Comparison of ENCODE assay signal across 8 cellular contexts in the genomic region with DNA sequence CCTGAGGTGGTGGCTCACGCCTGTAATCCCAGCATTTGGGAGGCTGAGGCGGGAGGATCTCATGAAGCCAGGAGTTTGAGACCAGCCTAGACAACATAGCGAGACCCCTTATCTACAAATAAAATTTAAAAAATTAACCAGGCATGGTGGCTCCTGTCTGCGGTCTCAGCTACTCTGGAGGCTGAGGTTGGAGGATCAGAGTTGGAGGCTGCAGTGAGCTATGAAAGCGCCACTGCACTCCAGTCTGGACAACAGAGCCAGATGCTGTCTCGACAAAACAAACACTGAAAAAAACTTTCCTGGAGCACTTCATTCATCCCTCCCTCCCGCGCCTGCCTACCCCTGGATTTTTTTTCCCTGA. TPM values are rescaled to one million over a fixed set of nuclear protein-coding genes. Genes with fewer than 3 reads are reported as not detected.
DNase-seq lines count a peak whose midpoint lies in the region; ATAC-seq and TF ChIP-seq lines count a peak whose summit lies in the region.

No MANE protein-coding gene starts in this region.

- WGBS in esophagus squamous epithelium, 2 donors = 45 to 47% methylated on average over 8 of the region's 8 CpGs

- H3K4me3 ChIP-seq in H7 (ENCODE audit: insufficient read depth, low read depth, low read length) (peak overlapping the region; percentile 85), Panc1 (ENCODE audit: low read depth in 2 of 2, low read length in 2 of 2) (peak overlapping the region; percentile 59 to 77), esophagus squamous epithelium (peak overlapping the region in 3 of 4 donors; percentile 82 to 93 (median 89)), gastrocnemius medialis (peak overlapping the region; percentile 68 to 94 (median 79))

- CTCF ChIA-PET in Panc1 (lab: Charles Lee) = interaction anchor here (0.7 kb wide), 1 partner anchor 62 kb away, joined by 3 read pairs; no protein-coding TSS in a partner anchor

- TF ChIP-seq CTCF in Panc1 (IDR thresholded peaks at IDR 0.05) (no peak), esophagus squamous epithelium (IDR thresholded peaks at IDR 0.05) (no peak), gastrocnemius medialis (IDR thresholded peaks at IDR 0.05 in 4 of 5, conservative IDR thresholded peaks at IDR 0.05 in 1 of 5) (no peak)

- ATAC-seq in Panc1 (no peak), gastrocnemius medialis (no peak), HG03432 (IDR thresholded peaks at IDR 0.05; ENCODE audit: unreplicated experiment) (no peak)

- no peaks in the 10 kb centered on the region for H3K9me3 ChIP-seq in Panc1 (ENCODE audit: control insufficient read depth, insufficient read depth, low read depth, low read length)
- no peaks in the 10 kb centered on the region for H3K9me3 ChIP-seq in esophagus squamous epithelium
- H3K9me3 ChIP-seq in gastrocnemius medialis = no peaks in the 10 kb centered on the region

- intact Hi-C loops in Panc1 (cut with micrococcal nuclease; ENCODE audit: unreplicated experiment) = no loop called here
- intact Hi-C loops in esophagus squamous epithelium (cut with DNase I) = no loop called here
- intact Hi-C loops in gastrocnemius medialis (cut with DNase I; ENCODE audit: low total_unique reads) = loop anchor here (1.0 kb wide), 1 partner anchor 23 kb away; a partner anchor contains a TSS

- peaks cover 6% of the 10 kb centered on the region for H3K36me3 ChIP-seq in H7 (replicated peaks; ENCODE audit: control insufficient read depth, insufficient read depth, low read length)
- H3K36me3 ChIP-seq in Panc1 (ENCODE audit: control insufficient read depth, insufficient read depth, low read length) = no peaks in the 10 kb centered on the region; the same call in 1 of the 2 replicates
- peaks cover 0 to 28% (median 10%) of the 10 kb centered on the region in 3 donors for H3K36me3 ChIP-seq in esophagus squamous epithelium
- peaks cover 0 to 23% of the 10 kb centered on the region in 2 donors for H3K36me3 ChIP-seq in gastrocnemius medialis

- POLR2A ChIA-PET in Panc1 (lab: Charles Lee) = no interaction called here

- no peak for TF ChIP-seq POLR2A in esophagus squamous epithelium (IDR thresholded peaks at IDR 0.05)
- no peak for TF ChIP-seq POLR2A in gastrocnemius medialis (IDR thresholded peaks at IDR 0.05)

- H3K4me1 ChIP-seq in Panc1 (ENCODE audit: control insufficient read depth, insufficient read depth, low read length) (no peaks in the 10 kb centered on the region), esophagus squamous epithelium (peaks cover 17 to 45% (median 20%) of the 10 kb centered on the region in 3 donors), gastrocnemius medialis (peaks cover 15 to 18% of the 10 kb centered on the region in 2 donors)

- no peak overlapping the region for H3K27ac ChIP-seq in Panc1 (ENCODE audit: low read length)
- H3K27ac ChIP-seq in esophagus squamous epithelium = peak overlapping the region; percentile 86 to 98 (median 96)
- peak overlapping the region; percentile 89 to 96 (median 92) for H3K27ac ChIP-seq in gastrocnemius medialis

- in situ Hi-C loops in Panc1 (cut with HindIII; ENCODE audit: low pct_unique_long_range_greater_than_20kb, low sequenced_read_pairs) = no loop called here
- in situ Hi-C loops in gastrocnemius medialis (cut with MboI; ENCODE audit: low sequenced_read_pairs in 4 of 4) = loop anchor here in 1 of 4 donors (10.0 kb wide), 1 partner anchor 58 kb away; no protein-coding TSS in a partner anchor

- DNase-seq in H7 (no peak), Panc1 (ENCODE audit: low read depth, low spot score) (no peak), esophagus squamous epithelium (lab: John Stamatoyannopoulos, UW) (no peak), gastrocnemius medialis (no peak), NCI-H2081 (lab: John Stamatoyannopoulos, UW) (no peak), GOT3 (lab: John Stamatoyannopoulos, UW) (no peak), HT-29 (ENCODE audit: low spot score) (no peak)

- no peaks in the 10 kb centered on the region for H3K27me3 ChIP-seq in H7 (ENCODE audit: control insufficient read depth, insufficient read depth, low read length)
- no peaks in the 10 kb centered on the region for H3K27me3 ChIP-seq in Panc1 (ENCODE audit: control insufficient read depth, insufficient read depth, low read length)
- peaks cover 0 to 6% (median 0%) of the 10 kb centered on the region in 4 donors for H3K27me3 ChIP-seq in esophagus squamous epithelium
- H3K27me3 ChIP-seq in gastrocnemius medialis = no peaks in the 10 kb centered on the region

- no TSS peak for BruUV-seq in Panc1 (replicated peaks; lab: Mats Ljungman, UMichigan)

RNA-seq across cellular contexts. Expression of a gene that starts 0.7 kb away (rescaled TPM):
- 95.6 and 105 TPM in 2 replicates for total RNA-seq in H7 (2014; rRNA removed; shearing (Covaris generic))
- total RNA-seq in Panc1 (2021; ENCODE audit: unreplicated experiment) = 28.0 TPM
- polyA plus RNA-seq in Panc1 (2012; ENCODE audit: insufficient read length) = 38.6 TPM
- 10 to 100 TPM; 46.5 to 59.3 (median 51.4) TPM for total RNA-seq in esophagus squamous epithelium
- 100 to 1,000 TPM in 2 of 4 donors, 10 to 100 TPM in 2; 67.6 to 127 (median 96.0) TPM for total RNA-seq in gastrocnemius medialis
- total RNA-seq in HT-29 (2014; rRNA removed; shearing (Covaris generic)) = 36.0 and 36.8 TPM in 2 replicates

RNA-seq across cellular contexts. Expression of a gene that starts 22.8 kb away (rescaled TPM):
- total RNA-seq in H7 (2014; rRNA removed; shearing (Covaris generic)) = 19.3 and 21.6 TPM in 2 replicates
- total RNA-seq in Panc1 (2021; ENCODE audit: unreplicated experiment) (34.5 TPM), esophagus squamous epithelium (10 to 100 TPM; 18.2 to 30.3 (median 23.9) TPM), gastrocnemius medialis (10 to 100 TPM; 16.8 to 24.1 (median 19.9) TPM)
- polyA plus RNA-seq in Panc1 (2012; ENCODE audit: insufficient read length) = 48.0 TPM
- 38.3 and 68.1 TPM in 2 replicates for total RNA-seq in HT-29 (2014; rRNA removed; shearing (Covaris generic))

RNA-seq across cellular contexts. Expression of a gene that starts 25.7 kb away (rescaled TPM):
- total RNA-seq in H7 (2014; rRNA removed; shearing (Covaris generic)) = 4.7 and 5.6 TPM in 2 replicates
- 7.3 TPM for total RNA-seq in Panc1 (2021; ENCODE audit: unreplicated experiment)
- 7.3 TPM for polyA plus RNA-seq in Panc1 (2012; ENCODE audit: insufficient read length)
- total RNA-seq in esophagus squamous epithelium = 10 to 100 TPM in 1 of 4 donors, 1 to 10 TPM in 3; 5.1 to 14.4 (median 6.2) TPM
- total RNA-seq in gastrocnemius medialis = 10 to 100 TPM in 3 of 4 donors, 1 to 10 TPM in 1; 7.3 to 18.1 (median 13.4) TPM
- total RNA-seq in HT-29 (2014; rRNA removed; shearing (Covaris generic)) = 21.1 and 23.0 TPM in 2 replicates

RNA-seq across cellular contexts. Expression of a gene that starts 25.8 kb away (rescaled TPM):
- total RNA-seq in H7 (2014; rRNA removed; shearing (Covaris generic)) = 14.7 and 16.1 TPM in 2 replicates
- total RNA-seq in Panc1 (2021; ENCODE audit: unreplicated experiment) = 3.4 TPM
- 3.9 TPM for polyA plus RNA-seq in Panc1 (2012; ENCODE audit: insufficient read length)
- 10 to 100 TPM in 3 of 4 donors, 1 to 10 TPM in 1; 8.9 to 27.2 (median 16.3) TPM for total RNA-seq in esophagus squamous epithelium
- total RNA-seq in gastrocnemius medialis = not detected
- not detected in 2 replicates for total RNA-seq in HT-29 (2014; rRNA removed; shearing (Covaris generic))

RNA-seq across cellular contexts. Expression of a gene that starts 39.9 kb away (rescaled TPM):
- total RNA-seq in H7 (2014; rRNA removed; shearing (Covaris generic)) = 80.2 and 82.3 TPM in 2 replicates
- total RNA-seq in Panc1 (2021; ENCODE audit: unreplicated experiment) (102 TPM), esophagus squamous epithelium (10 to 100 TPM; 66.2 to 86.9 (median 76.4) TPM), gastrocnemius medialis (100 to 1,000 TPM; 189 to 336 (median 228) TPM)
- 153 TPM for polyA plus RNA-seq in Panc1 (2012; ENCODE audit: insufficient read length)
- 99.5 and 114 TPM in 2 replicates for total RNA-seq in HT-29 (2014; rRNA removed; shearing (Covaris generic))
